ENCODE assay signal across 1 cellular context in the genomic region with DNA sequence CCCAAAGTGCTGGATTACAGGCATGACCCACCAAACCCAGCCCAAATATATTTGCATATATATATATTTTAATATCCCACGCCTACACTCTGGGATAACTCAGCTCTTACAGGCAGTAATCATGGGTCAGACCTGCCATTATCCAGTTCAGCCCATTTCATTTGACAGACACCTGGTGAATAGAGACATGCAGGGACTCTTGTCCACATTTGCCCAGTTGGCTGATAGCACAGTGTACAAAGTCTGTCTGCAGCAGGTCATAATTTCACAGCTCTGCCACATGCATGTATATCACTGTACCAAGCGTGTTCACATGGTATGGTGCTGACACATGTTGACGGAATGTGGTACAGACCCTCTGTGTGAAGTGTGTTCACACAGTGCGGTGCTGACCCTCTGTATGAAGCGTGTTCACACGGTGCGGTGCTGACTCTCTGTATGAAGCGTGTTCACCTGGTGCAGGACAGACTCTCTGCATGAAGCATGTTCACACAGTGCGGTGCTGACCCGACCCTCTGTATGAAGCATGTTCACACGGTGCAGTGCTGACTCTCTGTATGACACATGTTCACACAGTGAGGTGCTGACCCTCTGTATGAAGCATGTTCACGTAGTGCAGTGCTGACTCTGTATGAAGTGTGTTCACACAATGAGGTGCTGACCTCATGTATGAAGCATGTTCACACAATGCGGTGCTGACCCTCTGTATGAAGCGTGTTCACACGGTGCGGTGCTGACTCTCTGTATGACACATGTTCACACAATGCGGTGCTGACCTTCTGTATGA.
TF ChIP-seq lines count a peak whose summit lies in the region.

No MANE protein-coding gene starts in this region.

TF ChIP-seq in H1, 55 proteins besides CTCF, POLR2A, EP300 and RAD21:
- TF ChIP-seq KDM1A (IDR thresholded peaks at IDR 0.05; ENCODE audit: borderline replicate concordance, low read length) (no peak), POU5F1 (IDR thresholded peaks at IDR 0.05; ENCODE audit: low read depth, low read length) (no peak), GABPA (IDR thresholded peaks at IDR 0.05; ENCODE audit: borderline replicate concordance, insufficient read depth, low read length) (no peak), ZNF274 (IDR thresholded peaks at IDR 0.05; ENCODE audit: borderline replicate concordance, extremely low read depth, low read length) (no peak)
